Comparison of ENCODE assay signal across 1 cellular context in genomic region chr20:2840138-2840966, GRCh38.
TF ChIP-seq lines count a peak whose summit lies in the region.

TSS of gene PCED1A (minus strand) at chr20:2840655. CDS start at chr20:2839912, 743 bp downstream.
TSS of gene VPS16 (plus strand) at chr20:2840745. CDS start at chr20:2840775, 30 bp downstream.

TF ChIP-seq in HepG2, 621 proteins besides CTCF, POLR2A, EP300 and RAD21 (continued from another document and continues in another):
- TF ChIP-seq ZNF770 (CRISPR knock-in tag; IDR thresholded peaks at IDR 0.05) (0 out of 2 replicates have a peak, but pooled peaks have one; percentile 33), NPAS2 (CRISPR knock-in tag; IDR thresholded peaks at IDR 0.05; ENCODE audit: borderline replicate concordance) (no peak), CHCHD3 (CRISPR knock-in tag; IDR thresholded peaks at IDR 0.05) (peak; percentile 97; the same call in 1 of the 2 replicates), PCBP2 (optimal IDR thresholded peaks at IDR 0.05; ENCODE audit: low read depth, low read length, poor library complexity, severe bottlenecking) (no peak), SAFB2 (CRISPR knock-in tag; IDR thresholded peaks at IDR 0.05; ENCODE audit: borderline replicate concordance, low read depth) (peak; percentile 95), HOXA7 (CRISPR knock-in tag; IDR thresholded peaks at IDR 0.05) (0 out of 2 replicates have a peak, but pooled peaks have one; percentile 74), PRDM4 (CRISPR knock-in tag; IDR thresholded peaks at IDR 0.05; ENCODE audit: borderline replicate concordance) (no peak), GPBP1L1 (CRISPR knock-in tag; IDR thresholded peaks at IDR 0.05) (no peak), ZNF772 (CRISPR knock-in tag; IDR thresholded peaks at IDR 0.05) (peak; percentile 67; the same call in 1 of the 2 replicates), ESRRA (CRISPR knock-in tag; IDR thresholded peaks at IDR 0.05; ENCODE audit: low read depth) (no peak; the same call in 1 of the 2 replicates), DMTF1 (CRISPR knock-in tag; IDR thresholded peaks at IDR 0.05) (peak; percentile 77; the same call in 1 of the 2 replicates), SETDB1 (CRISPR knock-in tag; IDR thresholded peaks at IDR 0.05; ENCODE audit: borderline replicate concordance) (no peak), MLLT10 (CRISPR knock-in tag; IDR thresholded peaks at IDR 0.05) (0 out of 2 replicates have a peak, but pooled peaks have one; percentile 4), ZNF576 (CRISPR knock-in tag; IDR thresholded peaks at IDR 0.05) (peak; percentile 98), ZNF484 (CRISPR knock-in tag; IDR thresholded peaks at IDR 0.05; ENCODE audit: borderline replicate concordance, low read depth) (peak; percentile 81; the same call in 1 of the 2 replicates), NFYB (CRISPR knock-in tag; IDR thresholded peaks at IDR 0.05) (peak; percentile 21), ZNF713 (CRISPR knock-in tag; IDR thresholded peaks at IDR 0.05) (peak; percentile 99), KAT8 (CRISPR knock-in tag; IDR thresholded peaks at IDR 0.05) (peak; percentile 99), ZEB1 (IDR thresholded peaks at IDR 0.05; ENCODE audit: insufficient replicate concordance, low read depth) (peak; percentile 19), ZNF510 (CRISPR knock-in tag; IDR thresholded peaks at IDR 0.05; ENCODE audit: low read depth) (peak; percentile 96), ZBTB25 (CRISPR knock-in tag; IDR thresholded peaks at IDR 0.05) (peak; percentile 69), ARID4A (CRISPR knock-in tag; IDR thresholded peaks at IDR 0.05; ENCODE audit: borderline replicate concordance) (peak; percentile 98), ZBTB33 (CRISPR knock-in tag; IDR thresholded peaks at IDR 0.05) (peak; percentile 82), SMARCE1 (IDR thresholded peaks at IDR 0.05; ENCODE audit: borderline replicate concordance) (no peak), ZNF512 (CRISPR knock-in tag; IDR thresholded peaks at IDR 0.05) (0 out of 2 replicates have a peak, but pooled peaks have one; percentile 26), ZNF777 (CRISPR knock-in tag; IDR thresholded peaks at IDR 0.05) (peak; percentile 100), ZNF24 (IDR thresholded peaks at IDR 0.05) (peak; percentile 47; the same call in 1 of the 2 replicates), ZNF556 (CRISPR knock-in tag; IDR thresholded peaks at IDR 0.05; ENCODE audit: borderline replicate concordance) (peak; percentile 95), TBX2 (CRISPR knock-in tag; IDR thresholded peaks at IDR 0.05; ENCODE audit: borderline replicate concordance) (peak; percentile 93), SRSF9 (IDR thresholded peaks at IDR 0.05; ENCODE audit: borderline replicate concordance, insufficient read depth, low read depth, low read length, poor library complexity, severe bottlenecking) (no peak), SKIL (CRISPR knock-in tag; IDR thresholded peaks at IDR 0.05; ENCODE audit: borderline replicate concordance) (no peak; the same call in 1 of the 2 replicates)
